27 cellular contexts compared by ENCODE assay signal in the genomic region with DNA sequence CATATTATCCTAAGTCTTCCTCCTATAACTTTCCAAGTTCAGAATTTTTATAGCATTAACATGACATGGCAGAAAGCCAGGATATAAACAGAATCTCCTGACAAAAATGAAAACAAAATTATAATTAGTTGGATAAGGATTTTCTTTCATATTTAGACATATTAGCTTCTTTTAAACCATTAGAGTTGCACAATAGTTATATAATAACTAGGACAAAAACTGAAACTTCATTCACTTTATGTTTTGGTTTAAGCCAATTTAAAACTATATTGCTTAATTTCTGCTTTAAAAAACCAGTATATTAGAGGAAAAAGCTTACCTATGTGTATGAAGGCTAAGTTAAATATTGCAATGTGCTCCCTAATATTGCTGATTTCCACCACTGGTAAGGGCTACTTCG.
"Had no signal": no experiment of that assay in that cellular context is flagged by ENCODE, and none has a peak within 500 bp of the region (broad histone marks: within the 10 kb centered on the region; RNA-seq: fewer than 3 reads in every experiment).

No MANE protein-coding gene starts in this region.

- H3K27me3 ChIP-seq: stomach, suprapubic skin, testis, thyroid gland, tibial artery, tibial nerve, transverse colon, upper lobe of left lung, upper lobe of right lung, uterus, vagina had no signal

- H3K4me1 ChIP-seq: stomach, suprapubic skin, testis, thyroid gland, tibial artery, tibial nerve, transverse colon, upper lobe of left lung, upper lobe of right lung, uterus, vagina had no signal

- DNase-seq: stimulated activated CD4-positive, alpha-beta T cell treated with anti-CD3 and anti-CD28 coated beads, Interleukin-2, amount 100 ng/mL, for 48 hours; stimulated activated CD4-positive, alpha-beta T cell treated with anti-CD3 and anti-CD28 coated beads, Interleukin-4, amount 100 ng/mL, for 1 hour; stimulated activated CD4-positive, alpha-beta T cell treated with anti-CD3 and anti-CD28 coated beads, Interleukin-4, amount 100 ng/mL, for 24 hours; stimulated activated CD4-positive, alpha-beta T cell treated with anti-CD3 and anti-CD28 coated beads, Interleukin-4, amount 100 ng/mL, for 4 hours; stimulated activated CD8-positive, alpha-beta memory T cell treated with anti-CD3 and anti-CD28 coated beads, Interleukin-4, amount 100 ng/mL, for 48 hours; stimulated activated naive B cell treated with anti-CD40 and anti-IgM and Interleukin-4, amounts not matched to agents 10 μg/mL and 1 μg/mL and 100 μg/mL, for 72 hours; stimulated activated naive CD4-positive, alpha-beta T cell; stimulated activated naive CD4-positive, alpha-beta T cell treated with Interleukin-2 at 50 U/mL for 16 hours; stimulated activated naive CD8-positive, alpha-beta T cell treated with anti-CD3 and anti-CD28 coated beads, Interleukin-15, amount 100 ng/mL, for 72 hours; stimulated activated naive CD8-positive, alpha-beta T cell treated with anti-CD3 and anti-CD28 coated beads, Interleukin-15, Interleukin-2, amounts not matched to agents 100 U/mL and 50 U/mL, for 24 hours; stomach; substantia nigra; testis; thyroid gland; tibial artery; transverse colon; trophoblast cell; upper lobe of left lung; upper lobe of right lung; uterus had no signal

- H3K36me3 ChIP-seq: stomach, suprapubic skin, thoracic aorta, thyroid gland, tibial artery, tibial nerve, transverse colon, upper lobe of left lung, upper lobe of right lung, uterus, vagina had no signal

- ATAC-seq: stimulated activated effector memory CD8-positive, alpha-beta T cell treated with anti-CD3 and anti-CD28 coated beads, Interleukin-12 subunit alpha, Interleukin-12 subunit beta, amount 100 ng/mL, for 72 hours; stimulated activated memory B cell treated with anti-CD40 and anti-IgM and Interleukin-4, amounts not matched to agents 10 μg/mL and 1 μg/mL and 100 μg/mL, for 72 hours; stimulated activated naive B cell treated with anti-CD40 and anti-IgM and Interleukin-4, amounts not matched to agents 10 μg/mL and 1 μg/mL and 100 μg/mL, for 72 hours; stimulated activated naive CD8-positive, alpha-beta T cell treated with anti-CD3 and anti-CD28 coated beads, Interleukin-15, amount 100 ng/mL, for 72 hours; stimulated activated naive CD8-positive, alpha-beta T cell treated with anti-CD3 and anti-CD28 coated beads, Interleukin-15, Interleukin-2, amounts not matched to agents 100 U/mL and 50 U/mL, for 24 hours; upper lobe of right lung had no signal

- FAIRE-seq: urothelium cell line had no signal

- H3K9me3 ChIP-seq: stomach, suprapubic skin, testis, thoracic aorta, thyroid gland, tibial artery, tibial nerve, transverse colon, upper lobe of right lung, uterus, vagina had no signal

- H3K27ac ChIP-seq: stomach, suprapubic skin, testis, thoracic aorta, thyroid gland, tibial artery, tibial nerve, transverse colon, upper lobe of left lung, upper lobe of right lung, uterus, vagina had no signal

- H3K4me3 ChIP-seq: stomach, suprapubic skin, testis, thoracic aorta, thyroid gland, tibial artery, tibial nerve, transverse colon, upper lobe of left lung, upper lobe of right lung, uterus, vagina had no signal
